ENCODE assay signal across 1 cellular context in the genomic region with DNA sequence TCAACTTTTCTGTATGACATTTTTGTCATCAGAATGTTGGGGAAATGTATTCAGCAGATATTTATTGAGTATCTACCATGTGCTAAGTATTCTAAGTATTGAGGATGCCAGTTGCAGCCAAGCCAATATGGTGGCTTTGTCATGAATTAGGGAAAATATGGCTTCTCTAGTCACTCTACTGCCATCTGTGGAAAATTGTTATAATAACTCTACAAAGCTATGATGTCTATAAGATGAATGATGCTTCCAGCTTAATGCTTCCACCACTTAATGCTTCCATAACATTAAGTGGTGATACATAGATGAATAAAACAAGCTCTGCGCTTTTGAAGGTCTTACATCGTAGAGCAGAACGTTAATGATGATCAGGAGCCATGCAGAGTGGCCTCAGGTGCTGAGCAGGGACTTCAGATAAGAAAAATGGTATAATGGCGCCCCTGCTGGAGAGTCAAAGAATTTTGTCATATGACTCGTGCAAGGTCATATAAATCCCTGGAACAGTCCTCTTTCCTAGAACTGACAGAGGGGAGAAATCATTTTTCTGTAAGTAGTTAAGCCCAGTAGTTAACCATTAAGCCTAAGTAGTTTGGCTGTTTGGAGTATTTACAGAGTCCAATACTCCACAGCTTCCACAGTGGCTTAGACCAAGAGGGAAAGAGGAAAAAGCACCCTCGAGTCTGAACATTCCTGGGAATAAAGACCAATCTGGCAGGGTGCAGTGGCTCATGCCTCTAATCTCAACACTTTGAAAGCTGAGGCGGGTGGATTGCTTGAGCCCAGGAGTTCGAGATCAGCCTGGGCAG.
TF ChIP-seq lines count a peak whose summit lies in the region.

No MANE protein-coding gene starts in this region.

TF ChIP-seq in K562, 482 proteins besides CTCF, POLR2A, EP300 and RAD21 (continued from another document):
- TF ChIP-seq, protein P1, sequence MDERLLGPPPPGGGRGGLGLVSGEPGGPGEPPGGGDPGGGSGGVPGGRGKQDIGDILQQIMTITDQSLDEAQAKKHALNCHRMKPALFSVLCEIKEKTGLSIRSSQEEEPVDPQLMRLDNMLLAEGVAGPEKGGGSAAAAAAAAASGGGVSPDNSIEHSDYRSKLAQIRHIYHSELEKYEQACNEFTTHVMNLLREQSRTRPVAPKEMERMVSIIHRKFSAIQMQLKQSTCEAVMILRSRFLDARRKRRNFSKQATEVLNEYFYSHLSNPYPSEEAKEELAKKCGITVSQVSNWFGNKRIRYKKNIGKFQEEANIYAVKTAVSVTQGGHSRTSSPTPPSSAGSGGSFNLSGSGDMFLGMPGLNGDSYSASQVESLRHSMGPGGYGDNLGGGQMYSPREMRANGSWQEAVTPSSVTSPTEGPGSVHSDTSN (CRISPR knock-in tag; IDR thresholded peaks at IDR 0.05; ENCODE audit: low read depth): no peak
- TF ChIP-seq, protein P1 (tag; conservative IDR thresholded peaks at IDR 0.05; ENCODE audit: low read depth): peak; percentile 85
- peak; percentile 94 for TF ChIP-seq ESRRA (IDR thresholded peaks at IDR 0.05; ENCODE audit: borderline replicate concordance, low read depth)
- TF ChIP-seq, protein P2, sequence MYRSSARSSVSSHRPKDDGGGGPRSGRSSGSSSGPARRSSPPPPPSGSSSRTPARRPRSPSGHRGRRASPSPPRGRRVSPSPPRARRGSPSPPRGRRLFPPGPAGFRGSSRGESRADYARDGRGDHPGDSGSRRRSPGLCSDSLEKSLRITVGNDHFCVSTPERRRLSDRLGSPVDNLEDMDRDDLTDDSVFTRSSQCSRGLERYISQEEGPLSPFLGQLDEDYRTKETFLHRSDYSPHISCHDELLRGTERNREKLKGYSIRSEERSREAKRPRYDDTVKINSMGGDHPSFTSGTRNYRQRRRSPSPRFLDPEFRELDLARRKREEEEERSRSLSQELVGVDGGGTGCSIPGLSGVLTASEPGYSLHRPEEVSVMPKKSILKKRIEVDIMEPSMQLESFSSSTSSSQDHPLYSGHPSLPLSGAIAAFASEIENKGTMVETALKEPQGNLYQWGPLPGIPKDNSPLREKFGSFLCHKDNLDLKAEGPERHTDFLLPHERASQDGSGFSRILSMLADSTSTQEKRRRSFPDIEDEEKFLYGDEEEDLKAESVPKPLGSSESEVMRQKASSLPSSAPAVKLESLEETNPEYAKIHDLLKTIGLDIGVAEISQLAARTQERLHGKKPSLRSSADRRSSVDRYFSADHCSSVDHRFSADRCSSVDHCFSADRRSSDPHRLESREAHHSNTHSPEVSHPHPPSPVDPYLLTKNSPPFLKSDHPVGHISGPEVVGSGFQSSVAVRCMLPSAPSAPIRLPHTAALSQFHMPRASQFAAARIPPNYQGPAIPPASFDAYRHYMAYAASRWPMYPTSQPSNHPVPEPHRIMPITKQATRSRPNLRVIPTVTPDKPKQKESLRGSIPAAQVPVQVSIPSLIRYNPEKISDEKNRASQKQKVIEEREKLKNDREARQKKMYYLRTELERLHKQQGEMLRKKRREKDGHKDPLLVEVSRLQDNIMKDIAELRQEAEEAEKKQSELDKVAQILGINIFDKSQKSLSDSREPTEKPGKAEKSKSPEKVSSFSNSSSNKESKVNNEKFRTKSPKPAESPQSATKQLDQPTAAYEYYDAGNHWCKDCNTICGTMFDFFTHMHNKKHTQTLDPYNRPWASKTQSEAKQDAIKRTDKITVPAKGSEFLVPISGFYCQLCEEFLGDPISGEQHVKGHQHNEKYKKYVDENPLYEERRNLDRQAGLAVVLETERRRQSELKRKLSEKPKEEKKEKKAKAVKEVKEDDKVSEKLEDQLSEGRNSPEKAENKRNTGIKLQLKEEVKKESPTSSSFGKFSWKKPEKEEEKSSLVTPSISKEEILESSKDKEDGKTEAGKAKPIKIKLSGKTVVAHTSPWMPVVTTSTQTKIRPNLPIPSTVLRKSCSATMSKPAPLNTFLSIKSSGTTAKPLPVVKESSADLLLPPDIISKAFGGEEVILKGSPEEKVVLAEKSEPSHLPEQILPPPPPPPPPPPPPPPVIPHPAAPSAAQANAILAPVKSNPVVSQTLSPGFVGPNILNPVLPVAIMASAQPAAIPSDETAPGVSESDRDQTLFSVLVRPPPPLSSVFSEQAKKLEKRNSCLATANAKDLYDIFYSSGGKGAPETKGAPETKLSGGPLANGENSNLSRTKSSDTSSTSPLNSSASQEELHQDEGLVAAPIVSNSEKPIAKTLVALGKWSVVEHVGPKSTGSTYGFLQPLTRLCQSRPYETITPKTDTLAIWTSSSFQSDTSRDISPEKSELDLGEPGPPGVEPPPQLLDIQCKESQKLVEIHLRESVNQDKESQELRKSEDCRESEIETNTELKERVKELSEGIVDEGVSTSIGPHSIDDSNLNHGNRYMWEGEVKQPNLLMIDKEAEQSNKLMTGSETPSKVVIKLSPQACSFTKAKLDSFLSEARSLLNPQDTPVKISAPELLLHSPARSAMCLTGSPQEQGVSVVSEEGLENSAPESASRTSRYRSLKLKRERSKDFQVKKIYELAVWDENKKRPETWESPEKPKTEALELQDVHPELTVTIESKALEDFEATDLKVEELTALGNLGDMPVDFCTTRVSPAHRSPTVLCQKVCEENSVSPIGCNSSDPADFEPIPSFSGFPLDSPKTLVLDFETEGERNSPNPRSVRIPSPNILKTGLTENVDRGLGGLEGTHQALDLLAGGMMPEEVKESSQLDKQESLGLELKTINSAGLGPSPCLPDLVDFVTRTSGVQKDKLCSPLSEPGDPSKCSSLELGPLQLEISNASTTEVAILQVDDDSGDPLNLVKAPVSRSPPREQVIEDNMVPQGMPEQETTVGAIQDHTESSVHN (IDR thresholded peaks at IDR 0.05; ENCODE audit: borderline replicate concordance in 1 of 2, low read depth in 1 of 2): no peak
- TF ChIP-seq ELK1 (CRISPR knock-in tag; IDR thresholded peaks at IDR 0.05): no peak
- peak; percentile 51; the same call in 1 of the 2 replicates for TF ChIP-seq ZNF592 (IDR thresholded peaks at IDR 0.05)
- 0 out of 2 replicates have a peak, but pooled peaks have one; percentile 9 for TF ChIP-seq ARID1B (IDR thresholded peaks at IDR 0.05)
- peak; percentile 59; the same call in 1 of the 2 replicates for TF ChIP-seq CC2D1A (IDR thresholded peaks at IDR 0.05)
- TF ChIP-seq MYC (IDR thresholded peaks at IDR 0.05; ENCODE audit: low read depth, low read length): peak; percentile 16; the same call in 1 of the 2 replicates
- TF ChIP-seq MYC (CRISPR knock-in tag; IDR thresholded peaks at IDR 0.05; ENCODE audit: borderline replicate concordance, low read depth): no peak
- peak in 1 of 2 experiments; percentile 80; a peak in 2 of 4 replicates for TF ChIP-seq ARNT (IDR thresholded peaks at IDR 0.05)
- TF ChIP-seq, protein P3, sequence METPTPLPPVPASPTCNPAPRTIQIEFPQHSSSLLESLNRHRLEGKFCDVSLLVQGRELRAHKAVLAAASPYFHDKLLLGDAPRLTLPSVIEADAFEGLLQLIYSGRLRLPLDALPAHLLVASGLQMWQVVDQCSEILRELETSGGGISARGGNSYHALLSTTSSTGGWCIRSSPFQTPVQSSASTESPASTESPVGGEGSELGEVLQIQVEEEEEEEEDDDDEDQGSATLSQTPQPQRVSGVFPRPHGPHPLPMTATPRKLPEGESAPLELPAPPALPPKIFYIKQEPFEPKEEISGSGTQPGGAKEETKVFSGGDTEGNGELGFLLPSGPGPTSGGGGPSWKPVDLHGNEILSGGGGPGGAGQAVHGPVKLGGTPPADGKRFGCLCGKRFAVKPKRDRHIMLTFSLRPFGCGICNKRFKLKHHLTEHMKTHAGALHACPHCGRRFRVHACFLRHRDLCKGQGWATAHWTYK (CRISPR knock-in tag; IDR thresholded peaks at IDR 0.05): no peak
